Comparison of ENCODE assay signal across 10 cellular contexts in the genomic region with DNA sequence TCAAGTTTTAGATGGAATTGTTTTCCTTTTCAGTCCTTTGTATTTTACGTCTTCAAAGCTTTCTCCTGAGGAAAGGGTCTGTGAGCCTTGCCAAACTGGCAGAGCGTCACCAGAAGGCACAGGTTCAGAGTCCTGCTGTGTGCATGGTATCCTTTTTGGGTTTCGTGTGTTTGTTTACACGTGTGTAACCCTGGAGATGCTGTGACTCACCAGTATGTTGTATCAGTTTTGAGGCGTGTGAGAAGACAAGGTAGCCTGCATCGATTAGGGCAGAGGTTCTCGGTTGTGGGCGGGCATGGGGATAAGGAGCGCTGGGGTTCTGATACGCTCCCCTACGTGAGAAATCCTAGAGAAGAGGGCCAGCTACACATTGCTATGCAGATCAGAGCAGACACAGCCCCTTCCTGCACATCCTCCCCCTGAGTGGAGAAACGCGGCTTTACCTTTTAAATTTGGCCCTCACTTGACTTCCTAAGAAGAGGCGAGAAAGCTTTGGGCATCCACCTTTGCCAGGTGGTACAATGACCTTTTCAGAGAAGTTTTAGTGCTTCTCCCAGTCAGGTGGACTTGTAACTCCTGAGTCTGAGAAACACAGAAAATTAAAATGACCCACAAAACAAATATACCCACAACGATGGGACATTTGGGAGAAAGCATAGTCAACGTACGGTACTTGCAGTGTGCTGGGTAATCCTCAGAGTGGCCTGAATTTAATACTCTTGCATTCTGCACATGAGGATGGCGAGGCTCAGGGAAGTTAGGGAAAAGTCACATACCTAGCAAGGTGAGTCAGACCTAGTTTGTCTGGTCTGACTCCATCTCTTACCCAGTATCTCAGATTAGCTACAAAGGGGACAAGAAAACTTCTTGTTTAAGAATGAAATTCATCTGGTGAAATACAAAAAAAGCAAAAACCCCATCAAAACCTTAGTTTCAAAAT. TPM values are rescaled to one million over a fixed set of nuclear protein-coding genes. Genes with fewer than 3 reads are reported as not detected.
DNase-seq lines count a peak whose midpoint lies in the region; ATAC-seq and TF ChIP-seq lines count a peak whose summit lies in the region.
"Had no signal": no experiment of that assay in that cellular context is flagged by ENCODE, and none has a peak within 500 bp of the region (broad histone marks: within the 10 kb centered on the region; RNA-seq: fewer than 3 reads in every experiment).

No MANE protein-coding gene starts in this region.

- H3K4me3 ChIP-seq in GM12865 (ENCODE audit: low read depth, low read length) (peak overlapping the region; percentile 26), astrocyte of the spinal cord (ENCODE audit: low read depth, low read length) (no peak overlapping the region), tibial nerve (no peak overlapping the region)
- H3K4me3 ChIP-seq: skin epidermis had no signal

- H3K9me3 ChIP-seq in tibial nerve: no peaks in the 10 kb centered on the region

- TF ChIP-seq CTCF in GM12865 (IDR thresholded peaks at IDR 0.05; ENCODE audit: insufficient read depth, low read depth, low read length, missing control alignments) (no peak), astrocyte of the spinal cord (IDR thresholded peaks at IDR 0.05; ENCODE audit: low read depth, low read length) (no peak), tibial nerve (IDR thresholded peaks at IDR 0.05) (no peak)

- no peak for TF ChIP-seq EP300 in tibial nerve (IDR thresholded peaks at IDR 0.05)

- TF ChIP-seq POLR2A in tibial nerve (IDR thresholded peaks at IDR 0.05): no peak

- ATAC-seq in HG02973 (IDR thresholded peaks at IDR 0.05; ENCODE audit: unreplicated experiment) (peak; percentile 49), GM18868 (IDR thresholded peaks at IDR 0.05; ENCODE audit: unreplicated experiment) (no peak)

- no peaks in the 10 kb centered on the region for H3K4me1 ChIP-seq in tibial nerve

- in situ Hi-C loops in astrocyte of the spinal cord (cut with HindIII; ENCODE audit: low sequenced_read_pairs): no loop called here

- DNase-seq in GM12865 (ENCODE audit: low read depth): peak; percentile 84
- peak; percentile 50 for DNase-seq in astrocyte of the spinal cord (ENCODE audit: low read depth, low spot score)
- DNase-seq in myocyte (ENCODE audit: low read depth): peak; percentile 7
- DNase-seq in stimulated activated CD4-positive, alpha-beta T cell treated with anti-CD3 and anti-CD28 coated beads, Interleukin-2, amount 100 ng/mL, for 48 hours: no peak
- DNase-seq in NCI-H1930 (lab: John Stamatoyannopoulos, UW): no peak
- DNase-seq in tibial nerve (ENCODE audit: low spot score in 2 of 2): no peak

- WGBS in tibial nerve, 2 donors: 85 to 87% methylated on average over 18 of the region's 18 CpGs

- no peaks in the 10 kb centered on the region for H3K27me3 ChIP-seq in tibial nerve

- peak overlapping the region in 1 of 4 donors; percentile 36 for H3K27ac ChIP-seq in tibial nerve
- H3K27ac ChIP-seq: HL-60 had no signal

- H3K36me3 ChIP-seq in tibial nerve: peaks cover 0 to 32% (median 0%) of the 10 kb centered on the region in 3 donors

RNA-seq across cellular contexts. Expression of a gene that starts 38.1 kb away (rescaled TPM):
- 75.5 and 117 TPM in 2 replicates for total RNA-seq in myocyte
- 65.8 TPM for polyA plus RNA-seq in myocyte (2012)
- 10 to 100 TPM; 28.6 to 68.1 (median 35.5) TPM for total RNA-seq in tibial nerve

Comparison
In these comparisons a context has a peak if more than half of its experiments do, and no peak if none do; other contexts are left out.
1. DNase-seq: peak in GM12865 (single experiment), astrocyte of the spinal cord (single experiment) and myocyte (single experiment); none in stimulated activated CD4-positive, alpha-beta T cell treated with anti-CD3 and anti-CD28 coated beads, Interleukin-2, amount 100 ng/mL, for 48 hours (0 of 2), NCI-H1930 (0 of 2) and tibial nerve (0 of 2).